Comparison of ENCODE assay signal across 24 cellular contexts in the genomic region with DNA sequence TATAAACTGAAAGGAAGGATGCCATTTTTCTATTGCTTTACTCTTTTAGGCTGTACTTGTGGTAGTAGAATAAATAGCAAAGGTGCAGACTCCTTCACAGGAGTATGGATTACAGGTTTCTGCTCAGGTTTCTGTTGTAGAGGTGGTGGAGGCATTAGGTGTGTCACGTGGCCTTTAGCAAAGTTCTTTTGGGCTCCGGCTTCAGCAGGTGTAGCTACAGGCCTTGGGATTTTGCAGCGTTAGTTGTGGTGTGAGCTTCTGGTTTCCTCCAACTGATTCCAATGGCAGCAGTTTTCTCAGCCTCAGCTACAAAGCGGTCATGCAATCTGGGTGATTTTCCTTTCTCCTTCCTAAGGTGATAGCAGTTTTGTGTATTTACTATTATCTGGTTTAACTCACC.
"Had no signal": no experiment of that assay in that cellular context is flagged by ENCODE, and none has a peak within 500 bp of the region (broad histone marks: within the 10 kb centered on the region; RNA-seq: fewer than 3 reads in every experiment).

No MANE protein-coding gene starts in this region.

- H3K9me3 ChIP-seq: suprapubic skin, transverse colon, upper lobe of right lung, uterus had no signal

- H3K27ac ChIP-seq: coronary artery, esophagus muscularis mucosa, foreskin keratinocyte, gastroesophageal sphincter, heart right ventricle, neural progenitor cell, parathyroid adenoma, sigmoid colon, spleen, suprapubic skin, transverse colon, upper lobe of right lung, uterus had no signal

- H3K4me3 ChIP-seq: coronary artery, esophagus muscularis mucosa, gastroesophageal sphincter, heart right ventricle, lung, mucosa of descending colon, neural progenitor cell, sigmoid colon, spleen, suprapubic skin, transverse colon, upper lobe of right lung, uterus had no signal

- DNase-seq: dermis blood vessel endothelial cell; effector memory CD4-positive, alpha-beta T cell; foreskin keratinocyte; glutamatergic neuron; heart right ventricle; hippocampal formation; left colon; mucosa of descending colon; naive thymus-derived CD4-positive, alpha-beta T cell; right cardiac atrium; sigmoid colon; spleen; stimulated activated naive B cell treated with anti-CD40 and anti-IgM and Interleukin-4, amounts not matched to agents 10 μg/mL and 1 μg/mL and 100 μg/mL, for 72 hours; stimulated activated naive CD8-positive, alpha-beta T cell treated with anti-CD3 and anti-CD28 coated beads, Interleukin-15, amount 100 ng/mL, for 72 hours; transverse colon; upper lobe of right lung; uterus had no signal

- H3K36me3 ChIP-seq: esophagus muscularis mucosa, gastroesophageal sphincter, heart right ventricle, neural progenitor cell, sigmoid colon, spleen, suprapubic skin, transverse colon, upper lobe of right lung, uterus had no signal

- ATAC-seq: foreskin keratinocyte; gastroesophageal sphincter; heart right ventricle; left colon; mucosa of descending colon; naive thymus-derived CD4-positive, alpha-beta T cell; right cardiac atrium; stimulated activated naive B cell treated with anti-CD40 and anti-IgM and Interleukin-4, amounts not matched to agents 10 μg/mL and 1 μg/mL and 100 μg/mL, for 72 hours; stimulated activated naive CD8-positive, alpha-beta T cell treated with anti-CD3 and anti-CD28 coated beads, Interleukin-15, amount 100 ng/mL, for 72 hours; upper lobe of right lung had no signal

- H3K4me1 ChIP-seq: foreskin keratinocyte, heart right ventricle, neural progenitor cell, parathyroid adenoma, spleen, suprapubic skin, transverse colon, upper lobe of right lung, uterus had no signal

- H3K27me3 ChIP-seq: esophagus muscularis mucosa, foreskin keratinocyte, gastroesophageal sphincter, heart right ventricle, neural progenitor cell, sigmoid colon, spleen, suprapubic skin, transverse colon, upper lobe of right lung, uterus had no signal
